ENCODE assay signal across 9 cellular contexts in genomic region chr6:98946877-98947410, GRCh38.
A peak's percentile ranks its signal among the peaks of the same experiment; 100 is the strongest.
DNase-seq lines count a peak whose midpoint lies in the region; ATAC-seq, FAIRE-seq and TF ChIP-seq lines count a peak whose summit lies in the region.
"Had no signal": no experiment of that assay in that cellular context is flagged by ENCODE, and none has a peak within 500 bp of the region (broad histone marks: within the 10 kb centered on the region; RNA-seq: fewer than 3 reads in every experiment).

No MANE protein-coding gene starts in this region.

- in situ Hi-C loops in astrocyte of the cerebellum (cut with HindIII; ENCODE audit: low sequenced_read_pairs), result no loop called here

- peak overlapping the region; percentile 18 for H2AFZ ChIP-seq in SU-DHL-6 (ENCODE audit: low read depth, low read length, severe bottlenecking)

- H3K4me2 ChIP-seq in SU-DHL-6 (ENCODE audit: low read depth, low read length, poor library complexity, severe bottlenecking), result peak overlapping the region; percentile 92

- H3K36me3 ChIP-seq in SU-DHL-6 (ENCODE audit: low read length), result peaks cover 5% of the 10 kb centered on the region; the same call in 1 of the 2 replicates

- H3K27ac ChIP-seq in SU-DHL-6 (ENCODE audit: low read depth, low read length), result peak overlapping the region; percentile 84

- no peaks in the 10 kb centered on the region for H3K9me2 ChIP-seq in SU-DHL-6 (replicated peaks; ENCODE audit: insufficient read depth, low read length)

- H3K9ac ChIP-seq in SU-DHL-6 (ENCODE audit: low read length), result peak overlapping the region; percentile 66

- TF ChIP-seq CTCF in SU-DHL-6 (IDR thresholded peaks at IDR 0.05; ENCODE audit: insufficient read depth, low read length, poor library complexity, severe bottlenecking) (no peak), astrocyte of the cerebellum (IDR thresholded peaks at IDR 0.05; ENCODE audit: low read depth, low read length, missing control alignments) (no peak)

- ATAC-seq in GM21526 (IDR thresholded peaks at IDR 0.05; ENCODE audit: low FRiP score, unreplicated experiment), result peak; percentile 30

- H3K27me3 ChIP-seq in SU-DHL-6 (ENCODE audit: low read length), result no peaks in the 10 kb centered on the region

- DNase-seq in DMS153 (lab: John Stamatoyannopoulos, UW) (peak; percentile 59), HTR-8/SVneo (ENCODE audit: insufficient read length, low spot score) (peak; percentile 0), astrocyte of the cerebellum (ENCODE audit: low read depth) (no peak), DMS114 treated with DMSO at 0.1 percent for 48 hours (lab: John Stamatoyannopoulos, UW; ENCODE audit: unreplicated experiment) (no peak)
- peak in 2 of 3 donors; percentile 19 to 25 for DNase-seq in stimulated activated CD4-positive, alpha-beta T cell treated with anti-CD3 and anti-CD28 coated beads, Interleukin-12 subunit alpha, Interleukin-12 subunit beta, amount 100 ng/mL, for 48 hours (ENCODE audit: low read depth in 2 of 3, low spot score in 1 of 3)

- peaks cover 32% of the 10 kb centered on the region for H3F3A ChIP-seq in SU-DHL-6 (ENCODE audit: insufficient read depth)

- H3K9me3 ChIP-seq in SU-DHL-6 (ENCODE audit: insufficient read depth, low read length), result no peaks in the 10 kb centered on the region

- FAIRE-seq in HTR-8/SVneo (lab: Jason Lieb, UNC), result no peak
- FAIRE-seq in islet of Langerhans (lab: Jason Lieb, UNC), result peak; percentile 45
- FAIRE-seq: TTC549 had no signal

- no peaks in the 10 kb centered on the region for H4K20me1 ChIP-seq in SU-DHL-6 (ENCODE audit: low read depth, low read length)

- H3K79me2 ChIP-seq in SU-DHL-6 (ENCODE audit: insufficient read depth, low read length), result peaks cover 49% of the 10 kb centered on the region

- H3K4me3 ChIP-seq in SU-DHL-6 (ENCODE audit: insufficient read depth, low read length, poor library complexity, severe bottlenecking) (peak overlapping the region; percentile 64), astrocyte of the cerebellum (ENCODE audit: low read depth, low read length) (peak overlapping the region; percentile 69)

Comparison
In these comparisons a context has a peak if more than half of its experiments do, and no peak if none do; other contexts are left out.
1. DNase-seq: peak in DMS153 (single experiment), HTR-8/SVneo (single experiment) and stimulated activated CD4-positive, alpha-beta T cell treated with anti-CD3 and anti-CD28 coated beads, Interleukin-12 subunit alpha, Interleukin-12 subunit beta, amount 100 ng/mL, for 48 hours (2 of 3); none in astrocyte of the cerebellum (single experiment) and DMS114 treated with DMSO at 0.1 percent for 48 hours (single experiment).